In the genomic region with DNA sequence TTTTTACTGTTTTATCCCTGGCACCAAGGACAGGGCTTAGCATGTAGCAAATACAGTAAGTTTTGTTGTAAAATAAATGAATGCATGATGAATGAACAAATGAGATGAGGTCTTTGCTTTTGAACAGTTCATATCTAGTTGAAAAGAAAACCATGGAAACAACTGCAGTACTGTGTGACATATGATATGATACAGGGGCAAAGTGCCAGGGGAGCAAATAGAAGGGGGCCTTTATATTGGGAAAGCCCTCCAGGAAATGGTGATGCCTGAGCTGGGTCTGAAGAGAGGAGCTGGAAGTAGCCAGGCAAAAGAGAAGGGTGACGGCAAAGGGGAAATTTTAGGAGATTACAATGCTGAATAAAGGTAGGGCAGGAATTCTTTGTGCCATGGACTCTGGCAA, we compare ENCODE assay signal across 23 cellular contexts.
A peak's percentile ranks its signal among the peaks of the same experiment; 100 is the strongest.
DNase-seq lines count a peak whose midpoint lies in the region; TF ChIP-seq lines count a peak whose summit lies in the region.
"Had no signal": no experiment of that assay in that cellular context is flagged by ENCODE, and none has a peak within 500 bp of the region (broad histone marks: within the 10 kb centered on the region; RNA-seq: fewer than 3 reads in every experiment).

No MANE protein-coding gene starts in this region.

- H3K27me3 ChIP-seq in OCI-LY3 (ENCODE audit: low read depth, low read length) = no peaks in the 10 kb centered on the region
- H3K27me3 ChIP-seq in BE2C = no peaks in the 10 kb centered on the region
- H3K27me3 ChIP-seq: cardiac muscle cell, colonic mucosa, ovary, upper lobe of left lung had no signal

- H2AFZ ChIP-seq in OCI-LY3 (ENCODE audit: low read depth, low read length) = no peak overlapping the region

- no peak overlapping the region for H3K27ac ChIP-seq in OCI-LY3 (ENCODE audit: low read length)
- H3K27ac ChIP-seq: cardiac muscle cell, colonic mucosa, ovary, upper lobe of left lung had no signal

- peaks cover 37% of the 10 kb centered on the region for H3K36me3 Mint-ChIP-seq in nephron progenitor cell (ENCODE audit: low read depth)

- 88 to 96% methylated on average over 1 of the region's 1 CpG for WGBS in lower leg skin, 2 donors

- H4K20me1 ChIP-seq in OCI-LY3 (ENCODE audit: insufficient read depth, low read length) = no peaks in the 10 kb centered on the region

- H3K36me3 ChIP-seq in OCI-LY3 (replicated peaks; ENCODE audit: low read depth, low read length) (peaks cover 30% of the 10 kb centered on the region), BE2C (peaks cover 34% of the 10 kb centered on the region)
- H3K36me3 ChIP-seq: colonic mucosa, ovary had no signal

- no peaks in the 10 kb centered on the region for H3K27me3 Mint-ChIP-seq in nephron progenitor cell (ENCODE audit: low read depth, poor library complexity)
- H3K27me3 Mint-ChIP-seq: activated naive CD4-positive, alpha-beta T cell treated with anti-CD3 and anti-CD28 coated beads, Interleukin-2, amount 50 U/mL, for 24 hours; effector memory CD8-positive, alpha-beta T cell; memory B cell had no signal

- H3K9me3 ChIP-seq in OCI-LY3 (ENCODE audit: insufficient read depth, low read length) (no peaks in the 10 kb centered on the region), BE2C (no peaks in the 10 kb centered on the region)
- H3K9me3 ChIP-seq: colonic mucosa, ovary, upper lobe of left lung had no signal

- H3K79me2 ChIP-seq in OCI-LY3 (ENCODE audit: low read length) = no peaks in the 10 kb centered on the region

- H3K9ac ChIP-seq in OCI-LY3 (ENCODE audit: low read length) = no peak overlapping the region

- intact Hi-C loops in lower leg skin (cut with DNase I; ENCODE audit: low total_unique reads) = no loop called here

- H3K4me3 ChIP-seq in OCI-LY3 (ENCODE audit: low read length) = no peak overlapping the region
- H3K4me3 ChIP-seq in BE2C (ENCODE audit: low read depth, low read length) = no peak overlapping the region
- no peak overlapping the region for H3K4me3 ChIP-seq in lower leg skin (ENCODE audit: low read depth, poor library complexity, severe bottlenecking)
- H3K4me3 ChIP-seq: cardiac muscle cell, colonic mucosa, K562, ovary, upper lobe of left lung had no signal

- H3K4me2 ChIP-seq in OCI-LY3 (ENCODE audit: low read length) = peak overlapping the region; percentile 36

- H3K4me3 Mint-ChIP-seq in nephron progenitor cell = no peak overlapping the region
- H3K4me3 Mint-ChIP-seq: activated naive CD4-positive, alpha-beta T cell treated with anti-CD3 and anti-CD28 coated beads, Interleukin-2, amount 50 U/mL, for 24 hours; CD14-positive monocyte; effector memory CD8-positive, alpha-beta T cell; memory B cell had no signal

- TF ChIP-seq POLR2A in lower leg skin (IDR thresholded peaks at IDR 0.05) = no peak

- H3K4me1 ChIP-seq in OCI-LY3 (ENCODE audit: low read length) (peaks cover 11% of the 10 kb centered on the region), BE2C (no peaks in the 10 kb centered on the region)
- H3K4me1 ChIP-seq: colonic mucosa had no signal

- TF ChIP-seq CTCF in OCI-LY3 (IDR thresholded peaks at IDR 0.05; ENCODE audit: low read depth, low read length) (no peak), nephron progenitor cell (IDR thresholded peaks at IDR 0.05) (no peak), BE2C (IDR thresholded peaks at IDR 0.05; ENCODE audit: low read depth, low read length) (no peak), lower leg skin (IDR thresholded peaks at IDR 0.05) (no peak)

- peak; percentile 73 for DNase-seq in DMS53 (lab: John Stamatoyannopoulos, UW)
- no peak for DNase-seq in DMS53 treated with DMSO at 0.1 percent for 48 hours (lab: John Stamatoyannopoulos, UW; ENCODE audit: unreplicated experiment)
- peak; percentile 50 for DNase-seq in NCI-H146 treated with DMSO at 0.1 percent for 48 hours (lab: John Stamatoyannopoulos, UW; ENCODE audit: unreplicated experiment)
- no peak for DNase-seq in nephron progenitor cell
- no peak for DNase-seq in BE2C
- no peak for DNase-seq in lower leg skin (ENCODE audit: low spot score in 2 of 2)
- DNase-seq in T-helper 2 cell = no peak
- DNase-seq: activated CD4-positive, alpha-beta T cell treated with anti-CD3 and anti-CD28 coated beads for 48 hours; anterior cingulate cortex; colonic mucosa; effector memory CD8-positive, alpha-beta T cell; NCI-H1417; NCI-H2171 treated with DMSO at 0.1 percent for 48 hours; NCI-H526 treated with DMSO at 0.1 percent for 48 hours; ovary; stimulated activated naive CD4-positive, alpha-beta T cell; upper lobe of left lung had no signal

- peak overlapping the region; percentile 18 for H3K27ac Mint-ChIP-seq in nephron progenitor cell
- H3K27ac Mint-ChIP-seq: activated naive CD4-positive, alpha-beta T cell treated with anti-CD3 and anti-CD28 coated beads, Interleukin-2, amount 50 U/mL, for 24 hours; effector memory CD8-positive, alpha-beta T cell; memory B cell had no signal

- H3K4me1 Mint-ChIP-seq in nephron progenitor cell = no peaks in the 10 kb centered on the region
- H3K4me1 Mint-ChIP-seq: activated naive CD4-positive, alpha-beta T cell treated with anti-CD3 and anti-CD28 coated beads, Interleukin-2, amount 50 U/mL, for 24 hours; CD14-positive monocyte had no signal

- H3K9me3 Mint-ChIP-seq in nephron progenitor cell = no peaks in the 10 kb centered on the region
- H3K9me3 Mint-ChIP-seq: activated naive CD4-positive, alpha-beta T cell treated with anti-CD3 and anti-CD28 coated beads, Interleukin-2, amount 50 U/mL, for 24 hours; effector memory CD8-positive, alpha-beta T cell; memory B cell had no signal

Comparison
In these comparisons a context has a peak if more than half of its experiments do, and no peak if none do; other contexts are left out.
1. DNase-seq: peak in DMS53 (single experiment) and NCI-H146 treated with DMSO at 0.1 percent for 48 hours (single experiment); none in DMS53 treated with DMSO at 0.1 percent for 48 hours (single experiment), nephron progenitor cell (single experiment), BE2C (single experiment), lower leg skin (0 of 2) and T-helper 2 cell (0 of 5).